14 cellular contexts compared by ENCODE assay signal in genomic region chr2:236982693-236983092, GRCh38.
DNase-seq lines count a peak whose midpoint lies in the region; ATAC-seq and TF ChIP-seq lines count a peak whose summit lies in the region.
"Had no signal": no experiment of that assay in that cellular context is flagged by ENCODE, and none has a peak within 500 bp of the region (broad histone marks: within the 10 kb centered on the region; RNA-seq: fewer than 3 reads in every experiment).

No MANE protein-coding gene starts in this region.

- no peak overlapping the region for H3K9ac ChIP-seq in endodermal cell (ENCODE audit: extremely low read depth, low read length, poor library complexity, severe bottlenecking)
- H3K9ac ChIP-seq: BLaER1 treated with 17β-estradiol and CSF1 and Interleukin-3, amounts not matched to agents 10 nM and 100 nM had no signal

- H3K4me1 ChIP-seq in endodermal cell (ENCODE audit: control insufficient read depth, insufficient read depth, low read length) = peaks cover 8% of the 10 kb centered on the region
- no peaks in the 10 kb centered on the region for H3K4me1 ChIP-seq in mucosa of descending colon (ENCODE audit: low read depth)

- TF ChIP-seq CTCF in endodermal cell (conservative IDR thresholded peaks at IDR 0.05) = no peak
- no peak for TF ChIP-seq CTCF in mucosa of descending colon (IDR thresholded peaks at IDR 0.05)
- TF ChIP-seq CTCF in type B pancreatic cell (conservative IDR thresholded peaks at IDR 0.05) = no peak
- no peak for TF ChIP-seq CTCF in GM13976 (IDR thresholded peaks at IDR 0.05; ENCODE audit: borderline replicate concordance, control extremely low read depth, extremely low read depth, insufficient read depth, missing control alignments)

- H3K4me3 ChIP-seq in endodermal cell (ENCODE audit: low read length) (no peak overlapping the region), mucosa of descending colon (no peak overlapping the region)
- H3K4me3 ChIP-seq: BLaER1 treated with 17β-estradiol and CSF1 and Interleukin-3, amounts not matched to agents 10 nM and 100 nM; GM23338 had no signal

- intact Hi-C loops in mucosa of descending colon (cut with DNase I, micrococcal nuclease) = no loop called here

- H3K27me3 Mint-ChIP-seq in endodermal cell (ENCODE audit: insufficient read depth) = peaks cover 16% of the 10 kb centered on the region
- peaks cover 6% of the 10 kb centered on the region for H3K27me3 Mint-ChIP-seq in type B pancreatic cell

- H3K4me3 Mint-ChIP-seq in endodermal cell (no peak overlapping the region), type B pancreatic cell (no peak overlapping the region)
- H3K4me3 Mint-ChIP-seq: B cell; CD8-positive, alpha-beta T cell; GM23338 had no signal

- in situ Hi-C loops in GM13976 (cut with MboI; ENCODE audit: low sequenced_read_pairs, unreplicated experiment) = no loop called here

- H3K27ac Mint-ChIP-seq in endodermal cell = no peak overlapping the region
- no peak overlapping the region for H3K27ac Mint-ChIP-seq in type B pancreatic cell
- no peak overlapping the region for H3K27ac Mint-ChIP-seq in activated naive CD4-positive, alpha-beta T cell treated with anti-CD3 and anti-CD28 coated beads, Interleukin-2, amount 50 U/mL, for 72 hours
- H3K27ac Mint-ChIP-seq: B cell; CD8-positive, alpha-beta T cell; GM23338 had no signal

- H3K4me1 Mint-ChIP-seq in endodermal cell (peaks cover 6% of the 10 kb centered on the region), type B pancreatic cell (ENCODE audit: unreplicated experiment) (peaks cover 10% of the 10 kb centered on the region)
- H3K4me1 Mint-ChIP-seq: B cell, GM23338 had no signal

- DNase-seq in endodermal cell = peak; percentile 9
- peak; percentile 18 for DNase-seq in islet precursor cell
- DNase-seq in mucosa of descending colon = no peak
- DNase-seq in type B pancreatic cell (ENCODE audit: extremely low spot score, unreplicated experiment) = peak; percentile 27
- no peak for DNase-seq in activated effector memory CD4-positive, alpha-beta T cell treated with anti-CD3 and anti-CD28 coated beads, Interleukin-2, amount 50 U/mL, for 16 hours
- no peak for DNase-seq in GM13976 (ENCODE audit: low spot score)
- no peak for DNase-seq in activated naive CD4-positive, alpha-beta T cell treated with anti-CD3 and anti-CD28 coated beads, Interleukin-2, amount 50 U/mL, for 72 hours (ENCODE audit: low spot score in 2 of 2)
- DNase-seq: Calu3, DMS79 treated with DMSO at 0.1 percent for 48 hours, GF-D8 had no signal

- H3K9me3 ChIP-seq in endodermal cell (ENCODE audit: control insufficient read depth, low read length) = peaks cover 18% of the 10 kb centered on the region
- peaks cover 6% of the 10 kb centered on the region for H3K9me3 ChIP-seq in mucosa of descending colon

- no peaks in the 10 kb centered on the region for H3K36me3 ChIP-seq in endodermal cell (ENCODE audit: control insufficient read depth, insufficient read depth, low read length)
- H3K36me3 ChIP-seq in mucosa of descending colon (ENCODE audit: low read depth) = no peaks in the 10 kb centered on the region
- H3K36me3 ChIP-seq: BLaER1 treated with 17β-estradiol and CSF1 and Interleukin-3, amounts not matched to agents 10 nM and 100 nM had no signal

- no peaks in the 10 kb centered on the region for H3K36me3 Mint-ChIP-seq in endodermal cell (ENCODE audit: low read depth)
- no peaks in the 10 kb centered on the region for H3K36me3 Mint-ChIP-seq in type B pancreatic cell
- H3K36me3 Mint-ChIP-seq in activated naive CD4-positive, alpha-beta T cell treated with anti-CD3 and anti-CD28 coated beads, Interleukin-2, amount 50 U/mL, for 72 hours = peaks cover 0 to 10% of the 10 kb centered on the region in 2 donors

- H3K9me3 Mint-ChIP-seq in endodermal cell (peaks cover 15% of the 10 kb centered on the region), type B pancreatic cell (peaks cover 7% of the 10 kb centered on the region)
- H3K9me3 Mint-ChIP-seq in activated naive CD4-positive, alpha-beta T cell treated with anti-CD3 and anti-CD28 coated beads, Interleukin-2, amount 50 U/mL, for 72 hours = peaks cover 0 to 24% of the 10 kb centered on the region in 2 donors

- no peak overlapping the region for H3K27ac ChIP-seq in endodermal cell (ENCODE audit: low read depth, low read length)
- H3K27ac ChIP-seq: BLaER1 treated with 17β-estradiol and CSF1 and Interleukin-3, amounts not matched to agents 10 nM and 100 nM had no signal

- peak; percentile 64 for ATAC-seq in mucosa of descending colon
- no peak for ATAC-seq in activated naive CD4-positive, alpha-beta T cell treated with anti-CD3 and anti-CD28 coated beads, Interleukin-2, amount 50 U/mL, for 72 hours
- ATAC-seq: CD8-positive, alpha-beta T cell; GM23338 had no signal

- H3K27me3 ChIP-seq in endodermal cell (ENCODE audit: control insufficient read depth, insufficient read depth, low read length, poor library complexity, severe bottlenecking) = no peaks in the 10 kb centered on the region
- H3K27me3 ChIP-seq: BLaER1 treated with 17β-estradiol and CSF1 and Interleukin-3, amounts not matched to agents 10 nM and 100 nM had no signal

- 100% methylated on average over 1 of the region's 1 CpG; no CpG with 5 or more reads in 1 of the 2 experiments for WGBS in endodermal cell (ENCODE audit: insufficient coverage in 1 of 2, insufficient read length in 1 of 2), 2 experiments

Comparison
In these comparisons a context has a peak if more than half of its experiments do, and no peak if none do; other contexts are left out.
1. DNase-seq: peak in endodermal cell (single experiment), islet precursor cell (single experiment) and type B pancreatic cell (single experiment); none in mucosa of descending colon (0 of 3), activated effector memory CD4-positive, alpha-beta T cell treated with anti-CD3 and anti-CD28 coated beads, Interleukin-2, amount 50 U/mL, for 16 hours (single experiment), GM13976 (single experiment) and activated naive CD4-positive, alpha-beta T cell treated with anti-CD3 and anti-CD28 coated beads, Interleukin-2, amount 50 U/mL, for 72 hours (0 of 2).